Comparison of ENCODE assay signal across 16 cellular contexts in the genomic region with DNA sequence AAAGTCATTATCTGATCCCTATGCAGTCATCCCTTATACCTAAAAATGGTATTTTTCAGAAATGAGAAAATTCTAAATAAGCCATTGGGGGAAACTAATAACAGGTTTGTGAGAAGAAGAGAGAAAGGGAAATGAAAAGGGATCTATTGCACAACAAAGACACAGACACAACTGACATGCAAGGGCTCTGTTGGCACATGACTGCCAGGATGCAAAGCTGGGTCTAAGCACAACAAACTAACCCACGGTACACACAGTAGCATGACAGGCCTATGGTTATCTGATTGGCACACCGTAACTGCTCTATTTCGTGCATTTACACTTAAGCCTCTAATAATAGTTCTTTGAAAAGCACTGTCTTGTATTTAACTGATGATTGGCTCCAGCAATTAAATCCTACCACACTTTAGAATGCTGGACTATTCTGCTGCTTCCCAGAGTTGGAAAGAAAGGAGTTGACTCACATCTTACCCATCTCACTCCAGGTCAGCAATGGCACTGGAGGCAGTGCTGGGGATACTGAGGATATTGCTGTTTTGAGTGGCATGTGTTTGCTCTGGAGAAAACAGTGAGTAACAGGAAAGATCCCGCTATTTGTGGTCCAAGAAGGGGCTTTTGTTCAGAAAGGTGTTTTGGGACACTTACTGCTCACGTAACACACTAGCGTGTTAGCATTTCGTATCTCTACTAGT.
"Had no signal": no experiment of that assay in that cellular context is flagged by ENCODE, and none has a peak within 500 bp of the region (broad histone marks: within the 10 kb centered on the region; RNA-seq: fewer than 3 reads in every experiment).

No MANE protein-coding gene starts in this region.

- H3K36me3 ChIP-seq: cardiac muscle cell, left lung, thyroid gland had no signal

- H3K9me3 ChIP-seq: left lung, thyroid gland had no signal

- H3K4me3 ChIP-seq: cardiac muscle cell, dorsolateral prefrontal cortex, left lung, thyroid gland had no signal

- H3K4me1 ChIP-seq: left lung had no signal

- ATAC-seq: left lung; naive thymus-derived CD8-positive, alpha-beta T cell; stimulated activated naive B cell treated with anti-CD40 and anti-IgM and Interleukin-4, amounts not matched to agents 10 μg/mL and 1 μg/mL and 100 μg/mL, for 72 hours had no signal

- H3K27me3 ChIP-seq: cardiac muscle cell, left lung, thyroid gland had no signal

- H3K27ac ChIP-seq: cardiac muscle cell, dorsolateral prefrontal cortex, left lung, thyroid gland had no signal

- DNase-seq: activated CD4-positive, alpha-beta T cell treated with anti-CD3 and anti-CD28 coated beads, Interleukin-2, amount 50 U/mL, for 4 hours; activated CD4-positive, CD25-positive, alpha-beta regulatory T cell treated with anti-CD3 and anti-CD28 coated beads, Interleukin-2, amount 50 U/mL, for 72 hours; activated naive CD4-positive, alpha-beta T cell; activated naive CD8-positive, alpha-beta T cell treated with anti-CD3 and anti-CD28 coated beads, Interleukin-2, amount 10 ng/mL, durations not matched to agents 7 days and 5 days; activated T-cell treated with anti-CD3 and anti-CD28 coated beads for 4 hours; anterior cingulate cortex; dorsolateral prefrontal cortex; endodermal cell; erythroblast; islet precursor cell; left lung; naive thymus-derived CD8-positive, alpha-beta T cell; stimulated activated CD4-positive, alpha-beta T cell treated with anti-CD3 and anti-CD28 coated beads, Interleukin-12 subunit alpha, Interleukin-12 subunit beta, amount 100 ng/mL, for 4 hours; stimulated activated naive B cell treated with anti-CD40 and anti-IgM and Interleukin-4, amounts not matched to agents 10 μg/mL and 1 μg/mL and 100 μg/mL, for 72 hours; thyroid gland had no signal
